ENCODE assay signal across 8 cellular contexts in the genomic region with DNA sequence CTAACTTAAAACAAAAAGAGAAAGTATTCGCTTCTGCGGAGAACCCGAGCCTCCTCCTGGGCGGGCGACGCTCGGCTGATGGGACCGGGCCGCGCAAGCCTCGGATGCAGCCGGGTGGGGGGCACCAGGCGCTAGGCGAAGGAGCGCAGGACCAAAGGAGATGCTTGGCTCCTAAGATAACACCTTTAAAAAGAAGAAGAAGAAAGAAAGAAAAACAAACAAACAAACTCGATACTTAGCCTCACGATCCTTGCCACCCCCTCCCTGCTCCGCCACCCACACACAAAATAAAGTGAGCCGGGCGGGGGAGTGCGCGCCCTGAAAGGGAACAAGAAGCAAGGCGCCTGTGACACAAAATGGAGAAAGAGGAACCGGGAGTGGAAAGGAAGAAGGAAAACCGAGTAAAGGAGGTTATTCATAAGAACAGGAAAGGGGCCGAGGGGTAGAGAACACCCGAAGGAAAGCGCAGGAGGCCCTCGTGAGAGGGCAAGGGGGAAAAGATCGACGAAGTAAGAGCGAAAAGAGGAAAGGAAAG. TPM values are rescaled to one million over a fixed set of nuclear protein-coding genes. Genes with fewer than 3 reads are reported as not detected.
DNase-seq lines count a peak whose midpoint lies in the region; ATAC-seq and TF ChIP-seq lines count a peak whose summit lies in the region.

No MANE protein-coding gene starts in this region.

- H3K4me3 Mint-ChIP-seq in activated CD4-positive, alpha-beta T cell treated with anti-CD3 and anti-CD28 coated beads, Interleukin-2, amount 10 ng/mL, durations not matched to agents 7 days and 5 days = peak overlapping the region; percentile 83

- DNase-seq in NAMALWA (ENCODE audit: low spot score) (peak; percentile 18), lower lobe of right lung (peak; percentile 77), NCI-H2171 (lab: John Stamatoyannopoulos, UW) (no peak)
- DNase-seq in activated CD4-positive, alpha-beta T cell treated with anti-CD3 and anti-CD28 coated beads, Interleukin-2, amount 10 ng/mL, durations not matched to agents 7 days and 5 days = peak; percentile 75
- DNase-seq in stimulated activated CD4-positive, alpha-beta T cell treated with anti-CD3 and anti-CD28 coated beads, TNF-alpha, amount 100 ng/mL, for 24 hours (ENCODE audit: low read depth in 3 of 3) = peak; percentile 36 to 61 (median 42)

- intact Hi-C loops in lower lobe of right lung (cut with DNase I) = no loop called here

- CTCF ChIA-PET in HEK293 (lab: Yijun Ruan, JAX) = interaction anchor here (0.6 kb wide), 1 partner anchor 462 kb away, joined by 3 read pairs; no protein-coding TSS in a partner anchor
- CTCF ChIA-PET in activated CD4-positive, alpha-beta T cell treated with anti-CD3 and anti-CD28 coated beads, Interleukin-2, amount 10 ng/mL, durations not matched to agents 7 days and 5 days (lab: Charles Lee) = no interaction called here

- peak; percentile 71 to 79 for ATAC-seq in lower lobe of right lung

- 0 to 1% methylated on average over 29 to 31 of the region's 32 CpGs for WGBS in ectodermal cell, 2 experiments

- no peak for TF ChIP-seq CTCF in HEK293 (tag by site-specific recombination; IDR thresholded peaks at IDR 0.05)
- TF ChIP-seq CTCF in lower lobe of right lung (IDR thresholded peaks at IDR 0.05) = no peak

- peaks cover 12% of the 10 kb centered on the region for H3K27me3 Mint-ChIP-seq in activated CD4-positive, alpha-beta T cell treated with anti-CD3 and anti-CD28 coated beads, Interleukin-2, amount 10 ng/mL, durations not matched to agents 7 days and 5 days

- peak overlapping the region; percentile 74 for H3K4me3 ChIP-seq in GM08714 (ENCODE audit: low read length)
- H3K4me3 ChIP-seq in HEK293 (ENCODE audit: low read depth, low read length) = peak overlapping the region; percentile 38
- peak overlapping the region; percentile 54 for H3K4me3 ChIP-seq in ectodermal cell (ENCODE audit: insufficient read depth, low read depth, low read length)
- H3K4me3 ChIP-seq in lower lobe of right lung = peak overlapping the region; percentile 72

- no peaks in the 10 kb centered on the region for H3K9me3 Mint-ChIP-seq in activated CD4-positive, alpha-beta T cell treated with anti-CD3 and anti-CD28 coated beads, Interleukin-2, amount 10 ng/mL, durations not matched to agents 7 days and 5 days

- peaks cover 12% of the 10 kb centered on the region for H3K4me1 ChIP-seq in HEK293 (ENCODE audit: control insufficient read depth, insufficient read depth, low read length)
- H3K4me1 ChIP-seq in ectodermal cell (ENCODE audit: control insufficient read depth, insufficient read depth, low read length) = no peaks in the 10 kb centered on the region
- peaks cover 13% of the 10 kb centered on the region for H3K4me1 ChIP-seq in lower lobe of right lung

- POLR2A ChIA-PET in HEK293 (lab: Yijun Ruan, JAX) = interaction anchor here (1.0 kb wide), 1 partner anchor 64 kb away, joined by 3 read pairs; a partner anchor contains a TSS
- POLR2A ChIA-PET in activated CD4-positive, alpha-beta T cell treated with anti-CD3 and anti-CD28 coated beads, Interleukin-2, amount 10 ng/mL, durations not matched to agents 7 days and 5 days (lab: Charles Lee) = no interaction called here

- peak overlapping the region; percentile 98 for H3K27ac Mint-ChIP-seq in activated CD4-positive, alpha-beta T cell treated with anti-CD3 and anti-CD28 coated beads, Interleukin-2, amount 10 ng/mL, durations not matched to agents 7 days and 5 days

- peaks cover 70% of the 10 kb centered on the region for H3K27me3 ChIP-seq in ectodermal cell (ENCODE audit: control insufficient read depth, insufficient read depth, low read length, poor library complexity, severe bottlenecking)
- no peaks in the 10 kb centered on the region for H3K27me3 ChIP-seq in lower lobe of right lung (ENCODE audit: low read depth)

- H3K36me3 Mint-ChIP-seq in activated CD4-positive, alpha-beta T cell treated with anti-CD3 and anti-CD28 coated beads, Interleukin-2, amount 10 ng/mL, durations not matched to agents 7 days and 5 days (ENCODE audit: low read depth) = peaks cover 7% of the 10 kb centered on the region

- peaks cover 36% of the 10 kb centered on the region for H3K4me1 Mint-ChIP-seq in activated CD4-positive, alpha-beta T cell treated with anti-CD3 and anti-CD28 coated beads, Interleukin-2, amount 10 ng/mL, durations not matched to agents 7 days and 5 days

- no peaks in the 10 kb centered on the region for H3K36me3 ChIP-seq in HEK293 (ENCODE audit: control insufficient read depth in 2 of 2, insufficient read depth in 1 of 2, low read length in 2 of 2)
- H3K36me3 ChIP-seq in ectodermal cell (ENCODE audit: control insufficient read depth, insufficient read depth, low read length) = no peaks in the 10 kb centered on the region
- H3K36me3 ChIP-seq in lower lobe of right lung = no peaks in the 10 kb centered on the region

- H3K27ac ChIP-seq in HEK293 (ENCODE audit: extremely low read depth, low read depth, low read length) (peak overlapping the region; percentile 91), ectodermal cell (ENCODE audit: insufficient read depth, low read depth, low read length, poor library complexity, severe bottlenecking) (no peak overlapping the region), lower lobe of right lung (peak overlapping the region; percentile 95)

- H3K9me3 ChIP-seq in HEK293 (ENCODE audit: control insufficient read depth, insufficient read depth, low read depth, low read length) (no peaks in the 10 kb centered on the region), ectodermal cell (ENCODE audit: control insufficient read depth, low read length) (no peaks in the 10 kb centered on the region), lower lobe of right lung (no peaks in the 10 kb centered on the region)

TF ChIP-seq in HEK293, 187 proteins besides CTCF, POLR2A, EP300 and RAD21 (continues in another document):
- no peak for TF ChIP-seq ZNF175 (tag by site-specific recombination; IDR thresholded peaks at IDR 0.05)
- no peak for TF ChIP-seq ZNF37A (tag by site-specific recombination; IDR thresholded peaks at IDR 0.05)
- TF ChIP-seq HOXC10 (CRISPR knock-in tag; IDR thresholded peaks at IDR 0.05) = no peak
- peak; percentile 55; the same call in 1 of the 2 replicates for TF ChIP-seq KLF16 (tag by site-specific recombination; IDR thresholded peaks at IDR 0.05)
- peak; percentile 84 for TF ChIP-seq ZNF335 (tag by site-specific recombination; conservative IDR thresholded peaks at IDR 0.05)
- TF ChIP-seq ZNF76 (tag by site-specific recombination; IDR thresholded peaks at IDR 0.05; ENCODE audit: borderline replicate concordance, low read depth) = peak; percentile 21; the same call in 1 of the 2 replicates
- peak; percentile 75 for TF ChIP-seq ZBTB17 (tag by site-specific recombination; IDR thresholded peaks at IDR 0.05)
- peak; percentile 70; the same call in 1 of the 2 replicates for TF ChIP-seq KLF8 (tag by site-specific recombination; IDR thresholded peaks at IDR 0.05)
- peak; percentile 76 for TF ChIP-seq GLIS2 (tag by site-specific recombination; IDR thresholded peaks at IDR 0.05)
- TF ChIP-seq, protein P1, sequence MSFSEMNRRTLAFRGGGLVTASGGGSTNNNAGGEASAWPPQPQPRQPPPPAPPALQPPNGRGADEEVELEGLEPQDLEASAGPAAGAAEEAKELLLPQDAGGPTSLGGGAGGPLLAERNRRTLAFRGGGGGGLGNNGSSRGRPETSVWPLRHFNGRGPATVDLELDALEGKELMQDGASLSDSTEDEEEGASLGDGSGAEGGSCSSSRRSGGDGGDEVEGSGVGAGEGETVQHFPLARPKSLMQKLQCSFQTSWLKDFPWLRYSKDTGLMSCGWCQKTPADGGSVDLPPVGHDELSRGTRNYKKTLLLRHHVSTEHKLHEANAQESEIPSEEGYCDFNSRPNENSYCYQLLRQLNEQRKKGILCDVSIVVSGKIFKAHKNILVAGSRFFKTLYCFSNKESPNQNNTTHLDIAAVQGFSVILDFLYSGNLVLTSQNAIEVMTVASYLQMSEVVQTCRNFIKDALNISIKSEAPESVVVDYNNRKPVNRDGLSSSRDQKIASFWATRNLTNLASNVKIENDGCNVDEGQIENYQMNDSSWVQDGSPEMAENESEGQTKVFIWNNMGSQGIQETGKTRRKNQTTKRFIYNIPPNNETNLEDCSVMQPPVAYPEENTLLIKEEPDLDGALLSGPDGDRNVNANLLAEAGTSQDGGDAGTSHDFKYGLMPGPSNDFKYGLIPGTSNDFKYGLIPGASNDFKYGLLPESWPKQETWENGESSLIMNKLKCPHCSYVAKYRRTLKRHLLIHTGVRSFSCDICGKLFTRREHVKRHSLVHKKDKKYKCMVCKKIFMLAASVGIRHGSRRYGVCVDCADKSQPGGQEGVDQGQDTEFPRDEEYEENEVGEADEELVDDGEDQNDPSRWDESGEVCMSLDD (tag by site-specific recombination; IDR thresholded peaks at IDR 0.05) = peak; percentile 79
- no peak for TF ChIP-seq ZBTB1 (tag by site-specific recombination; IDR thresholded peaks at IDR 0.05)
- no peak for TF ChIP-seq ZNF341 (tag by site-specific recombination; IDR thresholded peaks at IDR 0.05; ENCODE audit: low read depth)
- no peak for TF ChIP-seq ZNF114 (tag by site-specific recombination; IDR thresholded peaks at IDR 0.05)
- TF ChIP-seq ZNF391 (tag by site-specific recombination; IDR thresholded peaks at IDR 0.05; ENCODE audit: borderline replicate concordance, low read depth) = no peak
- no peak for TF ChIP-seq ZNF837 (tag by site-specific recombination; IDR thresholded peaks at IDR 0.05)
- TF ChIP-seq ZNF830 (tag by site-specific recombination; IDR thresholded peaks at IDR 0.05; ENCODE audit: low read depth) = no peak
- TF ChIP-seq, protein P2, sequence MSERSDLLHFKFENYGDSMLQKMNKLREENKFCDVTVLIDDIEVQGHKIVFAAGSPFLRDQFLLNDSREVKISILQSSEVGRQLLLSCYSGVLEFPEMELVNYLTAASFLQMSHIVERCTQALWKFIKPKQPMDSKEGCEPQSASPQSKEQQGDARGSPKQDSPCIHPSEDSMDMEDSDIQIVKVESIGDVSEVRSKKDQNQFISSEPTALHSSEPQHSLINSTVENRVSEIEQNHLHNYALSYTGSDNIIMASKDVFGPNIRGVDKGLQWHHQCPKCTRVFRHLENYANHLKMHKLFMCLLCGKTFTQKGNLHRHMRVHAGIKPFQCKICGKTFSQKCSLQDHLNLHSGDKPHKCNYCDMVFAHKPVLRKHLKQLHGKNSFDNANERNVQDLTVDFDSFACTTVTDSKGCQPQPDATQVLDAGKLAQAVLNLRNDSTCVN (tag by site-specific recombination; optimal IDR thresholded peaks at IDR 0.05) = peak; percentile 64

RNA-seq across cellular contexts. Expression of a gene that starts 34.0 kb away (rescaled TPM):
- not detected for total RNA-seq in activated CD4-positive, alpha-beta T cell treated with anti-CD3 and anti-CD28 coated beads, Interleukin-2, amount 10 ng/mL, durations not matched to agents 7 days and 5 days
- not detected for polyA plus RNA-seq in ectodermal cell (2013, experiment 1 of 4)
- polyA plus RNA-seq in ectodermal cell (2013, experiment 2 of 4) = not detected
- not detected for polyA plus RNA-seq in ectodermal cell (2013, experiment 3 of 4)
- polyA plus RNA-seq in ectodermal cell (2013, experiment 4 of 4) = not detected
- not detected for total RNA-seq in lower lobe of right lung
